12 cellular contexts compared by ENCODE assay signal in the genomic region with DNA sequence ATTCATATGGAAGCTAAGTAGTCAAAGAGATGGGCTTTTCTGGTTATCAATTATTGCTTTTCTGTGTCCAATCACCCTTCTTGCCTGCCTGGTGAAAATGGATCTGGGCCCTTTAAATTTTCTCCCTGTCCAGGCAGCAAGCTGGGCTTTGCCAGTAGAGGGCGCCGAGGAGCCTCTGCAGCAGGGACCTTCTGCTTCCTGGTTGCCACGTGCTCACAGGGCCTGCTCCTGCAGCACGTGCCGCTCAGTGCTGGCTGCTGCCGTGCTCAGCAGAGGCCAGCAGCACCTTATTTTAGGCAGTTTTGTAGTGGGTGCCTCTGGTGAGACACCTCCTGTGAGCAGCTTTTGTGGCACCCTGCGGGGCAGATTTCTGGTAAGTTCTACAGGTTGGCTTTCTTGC. TPM values are rescaled to one million over a fixed set of nuclear protein-coding genes. Genes with fewer than 3 reads are reported as not detected.
A peak's percentile ranks its signal among the peaks of the same experiment; 100 is the strongest.
DNase-seq lines count a peak whose midpoint lies in the region; ATAC-seq and TF ChIP-seq lines count a peak whose summit lies in the region.
"Had no signal": no experiment of that assay in that cellular context is flagged by ENCODE, and none has a peak within 500 bp of the region (broad histone marks: within the 10 kb centered on the region; RNA-seq: fewer than 3 reads in every experiment).

No MANE protein-coding gene starts in this region.

- H3K4me3 ChIP-seq in BE2C (ENCODE audit: low read depth, low read length) (no peak overlapping the region), OCI-LY1 (ENCODE audit: low read depth, low read length, poor library complexity, severe bottlenecking) (no peak overlapping the region), esophagus squamous epithelium (no peak overlapping the region)
- H3K4me3 ChIP-seq in CD8-positive, alpha-beta memory T cell (ENCODE audit: low read length) = no peak overlapping the region
- H3K4me3 ChIP-seq: SJSA1 had no signal

- no peak overlapping the region for H3K9ac ChIP-seq in OCI-LY1 (ENCODE audit: low read length)

- no peak for ATAC-seq in HG03521 (IDR thresholded peaks at IDR 0.05; ENCODE audit: unreplicated experiment)
- ATAC-seq: activated T-cell treated with anti-CD3 and anti-CD28 coated beads, Interleukin-2, amount 50 U/mL, for 72 hours had no signal

- no peaks in the 10 kb centered on the region for H3K9me3 ChIP-seq in BE2C
- peaks cover 27% of the 10 kb centered on the region for H3K9me3 ChIP-seq in OCI-LY1 (ENCODE audit: low read length)
- peaks cover 18% of the 10 kb centered on the region for H3K9me3 ChIP-seq in CD8-positive, alpha-beta memory T cell (ENCODE audit: low read length)
- H3K9me3 ChIP-seq in esophagus squamous epithelium = peaks cover 0 to 55% (median 34%) of the 10 kb centered on the region in 3 donors

- H2AFZ ChIP-seq in OCI-LY1 (ENCODE audit: low read length) = no peak overlapping the region

- CTCF ChIA-PET in CD8-positive, alpha-beta memory T cell (lab: Charles Lee) = no interaction called here

- POLR2A ChIA-PET in CD8-positive, alpha-beta memory T cell (lab: Charles Lee) = no interaction called here

- H3K27ac ChIP-seq in OCI-LY1 (ENCODE audit: low read depth, low read length, poor library complexity, severe bottlenecking) (no peak overlapping the region), esophagus squamous epithelium (no peak overlapping the region)
- no peak overlapping the region for H3K27ac ChIP-seq in CD8-positive, alpha-beta memory T cell (ENCODE audit: low read depth, low read length)
- H3K27ac ChIP-seq: SJSA1 had no signal

- H3K27ac Mint-ChIP-seq in glutamatergic neuron (ENCODE audit: unreplicated experiment) = no peak overlapping the region
- H3K27ac Mint-ChIP-seq in CD8-positive, alpha-beta memory T cell = no peak overlapping the region
- H3K27ac Mint-ChIP-seq: activated T-cell treated with anti-CD3 and anti-CD28 coated beads, Interleukin-2, amount 50 U/mL, for 72 hours; dendritic cell treated with granulocyte-macrophage colony-stimulating factor and Interleukin-4, amounts not matched to agents 40 ng/mL and 50 ng/mL, for 4 days had no signal

- peak; percentile 53 for DNase-seq in BE2C
- DNase-seq in GM10266 (ENCODE audit: extremely low spot score) = no peak
- DNase-seq in glutamatergic neuron = peak; percentile 52
- no peak for DNase-seq in NCI-H446 (lab: John Stamatoyannopoulos, UW)
- no peak for DNase-seq in CD8-positive, alpha-beta memory T cell
- no peak for DNase-seq in esophagus squamous epithelium (lab: John Stamatoyannopoulos, UW)
- DNase-seq: activated T-cell treated with anti-CD3 and anti-CD28 coated beads, Interleukin-2, amount 50 U/mL, for 72 hours; NCI-H187 treated with DMSO at 0.1 percent for 48 hours had no signal

- H3F3A ChIP-seq in OCI-LY1 (ENCODE audit: insufficient read depth, low read length) = no peaks in the 10 kb centered on the region

- H4K20me1 ChIP-seq in OCI-LY1 (ENCODE audit: insufficient read depth, low read length) = no peaks in the 10 kb centered on the region

- TF ChIP-seq POLR2A in esophagus squamous epithelium (IDR thresholded peaks at IDR 0.05) = no peak

- H3K27me3 ChIP-seq in BE2C (no peaks in the 10 kb centered on the region), OCI-LY1 (ENCODE audit: insufficient read depth, low read length) (no peaks in the 10 kb centered on the region; the same call in 1 of the 2 replicates), esophagus squamous epithelium (peaks cover 0 to 14% (median 0%) of the 10 kb centered on the region in 4 donors)
- H3K27me3 ChIP-seq in CD8-positive, alpha-beta memory T cell (ENCODE audit: insufficient read depth, low read length, poor library complexity, severe bottlenecking) = no peaks in the 10 kb centered on the region
- H3K27me3 ChIP-seq: SJSA1 had no signal

- WGBS in esophagus squamous epithelium, 2 donors = 40 to 53% methylated on average over 2 to 6 of the region's 7 CpGs

- no peak overlapping the region for H3K4me2 ChIP-seq in OCI-LY1 (ENCODE audit: low read length)

- H3K36me3 ChIP-seq in BE2C (no peaks in the 10 kb centered on the region), OCI-LY1 (ENCODE audit: insufficient read depth, low read length) (no peaks in the 10 kb centered on the region), esophagus squamous epithelium (no peaks in the 10 kb centered on the region)
- no peaks in the 10 kb centered on the region for H3K36me3 ChIP-seq in CD8-positive, alpha-beta memory T cell (ENCODE audit: insufficient read depth, low read length)
- H3K36me3 ChIP-seq: SJSA1 had no signal

- H3K4me3 Mint-ChIP-seq in glutamatergic neuron (ENCODE audit: unreplicated experiment) = no peak overlapping the region
- no peak overlapping the region for H3K4me3 Mint-ChIP-seq in CD8-positive, alpha-beta memory T cell
- H3K4me3 Mint-ChIP-seq: activated T-cell treated with anti-CD3 and anti-CD28 coated beads, Interleukin-2, amount 50 U/mL, for 72 hours; dendritic cell treated with granulocyte-macrophage colony-stimulating factor and Interleukin-4, amounts not matched to agents 40 ng/mL and 50 ng/mL, for 4 days had no signal

- peaks cover 5% of the 10 kb centered on the region for H3K27me3 Mint-ChIP-seq in glutamatergic neuron (ENCODE audit: unreplicated experiment)
- H3K27me3 Mint-ChIP-seq in CD8-positive, alpha-beta memory T cell = peaks cover 0 to 7% of the 10 kb centered on the region in 2 donors

- H3K9me3 Mint-ChIP-seq in glutamatergic neuron (ENCODE audit: unreplicated experiment) = peaks cover 12% of the 10 kb centered on the region
- peaks cover 33 to 65% (median 60%) of the 10 kb centered on the region in 5 donors for H3K9me3 Mint-ChIP-seq in CD8-positive, alpha-beta memory T cell

- peaks cover 13% of the 10 kb centered on the region for H3K36me3 Mint-ChIP-seq in glutamatergic neuron (ENCODE audit: unreplicated experiment)
- H3K36me3 Mint-ChIP-seq in CD8-positive, alpha-beta memory T cell = peaks cover 0 to 23% (median 2%) of the 10 kb centered on the region in 3 donors

- peak; percentile 46 for TF ChIP-seq CTCF in BE2C (IDR thresholded peaks at IDR 0.05; ENCODE audit: low read depth, low read length)
- peak; percentile 17 for TF ChIP-seq CTCF in GM10266 (IDR thresholded peaks at IDR 0.05; ENCODE audit: control insufficient read depth, insufficient read depth, low read depth, missing control alignments)
- peak; percentile 24; the same call in 1 of the 2 replicates for TF ChIP-seq CTCF in OCI-LY1 (IDR thresholded peaks at IDR 0.05; ENCODE audit: low read length)
- peak; percentile 59 for TF ChIP-seq CTCF in glutamatergic neuron (IDR thresholded peaks at IDR 0.05; ENCODE audit: partially characterized antibody, unreplicated experiment)
- peak in 1 of 6 experiments; percentile 36 for TF ChIP-seq CTCF in esophagus squamous epithelium (IDR thresholded peaks at IDR 0.05)

- intact Hi-C loops in esophagus squamous epithelium (cut with DNase I) = no loop called here

- no peaks in the 10 kb centered on the region for H3K79me2 ChIP-seq in OCI-LY1 (ENCODE audit: insufficient read depth, low read length)

- H3K4me1 ChIP-seq in BE2C (no peaks in the 10 kb centered on the region), OCI-LY1 (ENCODE audit: insufficient read depth, low read length, severe bottlenecking) (no peaks in the 10 kb centered on the region), esophagus squamous epithelium (no peaks in the 10 kb centered on the region)
- no peaks in the 10 kb centered on the region for H3K4me1 ChIP-seq in CD8-positive, alpha-beta memory T cell (ENCODE audit: insufficient read depth, low read length)
- H3K4me1 ChIP-seq: SJSA1 had no signal

- no peaks in the 10 kb centered on the region for H3K4me1 Mint-ChIP-seq in glutamatergic neuron (ENCODE audit: low read depth, unreplicated experiment)
- H3K4me1 Mint-ChIP-seq in CD8-positive, alpha-beta memory T cell = no peaks in the 10 kb centered on the region

- H3K9me2 ChIP-seq in OCI-LY1 (ENCODE audit: low read depth, low read length) = no peaks in the 10 kb centered on the region

RNA-seq across cellular contexts. Expression of gene ACTL8, which starts 4.0 kb away (rescaled TPM):
- not detected for polyA plus RNA-seq in BE2C (2012; ENCODE audit: insufficient read depth, insufficient read length, low read depth)
- total RNA-seq in glutamatergic neuron (ENCODE audit: unreplicated experiment) (not detected), esophagus squamous epithelium (under 1 TPM in 3 of 4 donors, not detected in 1; 0.18 to 0.50 (median 0.19) TPM)
- not detected for total RNA-seq in CD8-positive, alpha-beta memory T cell
- not detected for polyA plus RNA-seq in CD8-positive, alpha-beta memory T cell
- total RNA-seq: activated T-cell treated with anti-CD3 and anti-CD28 coated beads, Interleukin-2, amount 50 U/mL, for 72 hours; SJSA1 had no signal

Comparison
In these comparisons a context has a peak if more than half of its experiments do, and no peak if none do; other contexts are left out.
1. DNase-seq: peak in BE2C (single experiment) and glutamatergic neuron (single experiment); none in GM10266 (single experiment), NCI-H446 (0 of 2), CD8-positive, alpha-beta memory T cell (0 of 5) and esophagus squamous epithelium (single experiment).